ENCODE assay signal across 9 cellular contexts in genomic region chr2:190181066-190181681, GRCh38.
DNase-seq lines count a peak whose midpoint lies in the region; ATAC-seq and TF ChIP-seq lines count a peak whose summit lies in the region.
"Had no signal": no experiment of that assay in that cellular context is flagged by ENCODE, and none has a peak within 500 bp of the region (broad histone marks: within the 10 kb centered on the region; RNA-seq: fewer than 3 reads in every experiment).

No MANE protein-coding gene starts in this region.

- H3K79me2 ChIP-seq in HCT116 (ENCODE audit: insufficient read depth, low read length) (no peaks in the 10 kb centered on the region), PC-9 (ENCODE audit: low read depth) (no peaks in the 10 kb centered on the region)

- TF ChIP-seq CTCF in HCT116 (IDR thresholded peaks at IDR 0.05 in 2 of 3, conservative IDR thresholded peaks at IDR 0.05 in 1 of 3; ENCODE audit: borderline replicate concordance in 1 of 3, insufficient read depth in 1 of 3, low read depth in 2 of 3, low read length in 2 of 3) (no peak), PC-9 (conservative IDR thresholded peaks at IDR 0.05) (no peak), osteocyte (IDR thresholded peaks at IDR 0.05) (no peak)

- DNase-seq in NCI-H345 (lab: John Stamatoyannopoulos, UW): peak; percentile 36
- no peak for DNase-seq in NCI-H345 treated with DMSO at 0.1 percent for 48 hours (lab: John Stamatoyannopoulos, UW; ENCODE audit: unreplicated experiment)
- no peak for DNase-seq in HCT116 (ENCODE audit: low read depth, low spot score)
- no peak for DNase-seq in PC-9
- peak; percentile 63 to 79 for DNase-seq in erythroblast (lab: John Stamatoyannopoulos, UW)
- no peak for DNase-seq in osteocyte (ENCODE audit: extremely low spot score, unreplicated experiment)
- no peak for DNase-seq in NCI-H1417 treated with DMSO at 0.1 percent for 48 hours (lab: John Stamatoyannopoulos, UW)
- DNase-seq in EL: no peak
- DNase-seq: DND-41 had no signal

- H3K4me1 ChIP-seq in HCT116 (ENCODE audit: control insufficient read depth in 1 of 2, insufficient read depth in 2 of 2, low read length in 2 of 2) (peaks cover 4 to 16% of the 10 kb centered on the region in 2 experiments; a peak in 3 of 4 replicates), PC-9 (replicated peaks; ENCODE audit: insufficient read depth) (no peaks in the 10 kb centered on the region)

- H4K20me1 ChIP-seq in HCT116 (ENCODE audit: insufficient read depth) (no peaks in the 10 kb centered on the region), PC-9 (ENCODE audit: insufficient read depth) (no peaks in the 10 kb centered on the region)

- H3K9me2 ChIP-seq in HCT116 (ENCODE audit: insufficient read depth) (no peaks in the 10 kb centered on the region), PC-9 (ENCODE audit: insufficient read depth) (no peaks in the 10 kb centered on the region)

- H3K27me3 Mint-ChIP-seq in osteocyte (ENCODE audit: unreplicated experiment): no peaks in the 10 kb centered on the region

- H3K36me3 ChIP-seq in HCT116 (ENCODE audit: control insufficient read depth in 1 of 2, insufficient read depth in 2 of 2, low read length in 2 of 2): no peaks in the 10 kb centered on the region
- H3K36me3 ChIP-seq in PC-9 (ENCODE audit: low read depth): no peaks in the 10 kb centered on the region

- H3K27me3 ChIP-seq in HCT116 (ENCODE audit: insufficient read depth, low read length) (no peaks in the 10 kb centered on the region), PC-9 (ENCODE audit: insufficient read depth, low read depth) (no peaks in the 10 kb centered on the region)

- H2AFZ ChIP-seq in HCT116 (ENCODE audit: low read depth, low read length, poor library complexity, severe bottlenecking) (no peak overlapping the region), PC-9 (no peak overlapping the region; the same call in 1 of the 2 replicates)

- intact Hi-C loops in HCT116 (cut with micrococcal nuclease): loop anchor here (2.0 kb wide), 1 partner anchor 92 kb away; no protein-coding TSS in a partner anchor
- intact Hi-C loops in PC-9 (cut with micrococcal nuclease; ENCODE audit: unreplicated experiment): no loop called here

- H3K27ac Mint-ChIP-seq in osteocyte (ENCODE audit: unreplicated experiment): no peak overlapping the region

- no peak for TF ChIP-seq POLR2A in HCT116 (IDR thresholded peaks at IDR 0.05; ENCODE audit: borderline replicate concordance, extremely low read depth, insufficient read depth, insufficient read length)
- peak; percentile 7 for TF ChIP-seq POLR2A in erythroblast (IDR thresholded peaks at IDR 0.05; ENCODE audit: low read length)

- POLR2A ChIA-PET in HCT116 (lab: Charles Lee): no interaction called here
- POLR2A ChIA-PET in PC-9 (lab: Charles Lee; ENCODE audit: unreplicated experiment): no interaction called here

- TSS peak; percentile 56 for BruUV-seq in HCT116 (replicated peaks; lab: Mats Ljungman, UMichigan)
- no TSS peak for BruUV-seq in PC-9 (replicated peaks; lab: Mats Ljungman, UMichigan)

- H3K9me3 Mint-ChIP-seq in osteocyte (ENCODE audit: unreplicated experiment): no peaks in the 10 kb centered on the region

- ATAC-seq in HCT116: no peak

- H3K4me2 ChIP-seq in HCT116 (ENCODE audit: low read length) (peak overlapping the region; percentile 92), PC-9 (peak overlapping the region; percentile 80; the same call in 1 of the 2 replicates)

- H3K9me3 ChIP-seq in HCT116 (ENCODE audit: control insufficient read depth in 1 of 2, insufficient read depth in 1 of 2, low read depth in 1 of 2, low read length in 2 of 2): no peaks in the 10 kb centered on the region
- no peaks in the 10 kb centered on the region for H3K9me3 ChIP-seq in PC-9 (ENCODE audit: insufficient read depth, low read depth)

- CTCF ChIA-PET in HCT116 (lab: Charles Lee): interaction anchor here (1.2 to 1.4 kb wide), 2 partner anchors 9 to 96 kb away, joined by 5 to 6 read pairs; no protein-coding TSS in a partner anchor
- CTCF ChIA-PET in PC-9 (lab: Charles Lee): interaction anchor here (0.6 kb wide), 1 partner anchor 873 kb away, joined by 3 read pairs; no protein-coding TSS in a partner anchor

- RAD21 ChIA-PET in HCT116 (lab: Charles Lee; ENCODE audit: low non-redundant PET in 1 of 2, low total read pairs in 2 of 2, uncharacterized antibody in 2 of 2, unreplicated experiment in 2 of 2): no interaction called here

- no peak for TF ChIP-seq RAD21 in HCT116 (IDR thresholded peaks at IDR 0.05; ENCODE audit: low read depth)

- H3K4me3 Mint-ChIP-seq in osteocyte (ENCODE audit: unreplicated experiment): peak overlapping the region; percentile 59

- peaks cover 7% of the 10 kb centered on the region for H3K4me1 Mint-ChIP-seq in osteocyte (ENCODE audit: unreplicated experiment)

- H3F3A ChIP-seq in PC-9 (ENCODE audit: insufficient read depth, low read depth): no peaks in the 10 kb centered on the region

- no peak overlapping the region; the same call in 1 of the 2 replicates for H3K27ac ChIP-seq in HCT116 (ENCODE audit: low read depth, low read length)
- no peak overlapping the region for H3K27ac ChIP-seq in PC-9

- H3K9ac ChIP-seq in HCT116 (ENCODE audit: low read length): peak overlapping the region; percentile 59

- H3K36me3 Mint-ChIP-seq in osteocyte (ENCODE audit: unreplicated experiment): no peaks in the 10 kb centered on the region

- H3K4me3 ChIP-seq in HCT116 (replicated peaks in 1 of 2; ENCODE audit: low read depth in 1 of 2, low read length in 2 of 2) (peak overlapping the region; percentile 43 to 65), PC-9 (peak overlapping the region; percentile 65; the same call in 1 of the 2 replicates)

TF ChIP-seq in HCT116, 20 proteins besides CTCF, POLR2A, EP300 and RAD21:
- TF ChIP-seq YY1 (IDR thresholded peaks at IDR 0.05; ENCODE audit: extremely low read depth, insufficient replicate concordance, low read depth, low read length) (no peak), JUND (IDR thresholded peaks at IDR 0.05) (no peak), ZBTB33 (IDR thresholded peaks at IDR 0.05; ENCODE audit: extremely low read depth, insufficient replicate concordance, low read length) (no peak), MAX (IDR thresholded peaks at IDR 0.05) (no peak), FOSL1 (IDR thresholded peaks at IDR 0.05; ENCODE audit: low read depth) (no peak), ELF1 (IDR thresholded peaks at IDR 0.05; ENCODE audit: borderline replicate concordance, low read depth) (no peak), ZFX (IDR thresholded peaks at IDR 0.05) (no peak), SRF (IDR thresholded peaks at IDR 0.05; ENCODE audit: low read depth) (no peak), EZH2phosphoT487 (IDR thresholded peaks at IDR 0.05; ENCODE audit: borderline replicate concordance) (no peak), TCF7L2 (IDR thresholded peaks at IDR 0.05; ENCODE audit: borderline replicate concordance, extremely low read depth, insufficient read depth, insufficient read length) (no peak), EGR1 (IDR thresholded peaks at IDR 0.05; ENCODE audit: low read depth) (no peak), CBX3 (IDR thresholded peaks at IDR 0.05; ENCODE audit: low read depth) (no peak), ATF3 (IDR thresholded peaks at IDR 0.05) (no peak), SP1 (IDR thresholded peaks at IDR 0.05; ENCODE audit: low read depth) (no peak), ZNF274 (IDR thresholded peaks at IDR 0.05; ENCODE audit: low read depth, low read length) (no peak), SIN3A (IDR thresholded peaks at IDR 0.05; ENCODE audit: low read depth) (no peak), CEBPB (IDR thresholded peaks at IDR 0.05; ENCODE audit: low read depth) (no peak)

Comparison
In these comparisons a context has a peak if more than half of its experiments do, and no peak if none do; other contexts are left out.
1. DNase-seq: peak in NCI-H345 (single experiment) and erythroblast (2 of 2); none in NCI-H345 treated with DMSO at 0.1 percent for 48 hours (single experiment), HCT116 (single experiment), PC-9 (0 of 2), osteocyte (single experiment), NCI-H1417 treated with DMSO at 0.1 percent for 48 hours (single experiment) and EL (single experiment).